8 cellular contexts compared by ENCODE assay signal in genomic region chrX:55161581-55161980, GRCh38. TPM values are rescaled to one million over a fixed set of nuclear protein-coding genes. Genes with fewer than 3 reads are reported as not detected.
A peak's percentile ranks its signal among the peaks of the same experiment; 100 is the strongest.
DNase-seq lines count a peak whose midpoint lies in the region; FAIRE-seq and TF ChIP-seq lines count a peak whose summit lies in the region.

No MANE protein-coding gene starts in this region.

- peak overlapping the region; percentile 90 for H4K8ac ChIP-seq in trophoblast cell (ENCODE audit: low read depth, low read length)

- H2AK5ac ChIP-seq in trophoblast cell (ENCODE audit: low read length) = no peak overlapping the region

- peak overlapping the region; percentile 80 for H3K18ac ChIP-seq in trophoblast cell (ENCODE audit: low read length)

- peak overlapping the region; percentile 68 for H3K14ac ChIP-seq in trophoblast cell (ENCODE audit: low read length)

- peak overlapping the region; percentile 61 for H3K4me3 ChIP-seq in WI38 (ENCODE audit: low read depth, low read length)
- H3K4me3 ChIP-seq in foreskin fibroblast (ENCODE audit: low read depth in 1 of 2, low read length in 2 of 2) = peak overlapping the region; percentile 66 to 84
- H3K4me3 ChIP-seq in trophoblast cell (ENCODE audit: low read depth, low read length) = peak overlapping the region; percentile 76

- peak overlapping the region; percentile 98 for H4K12ac ChIP-seq in trophoblast cell (ENCODE audit: low read depth, low read length)

- no peak for FAIRE-seq in D721Med (lab: Jason Lieb, UNC)

- H2AFZ ChIP-seq in trophoblast cell (ENCODE audit: insufficient read depth, low read length, poor library complexity) = peak overlapping the region; percentile 91

- H3K4me2 ChIP-seq in trophoblast cell (ENCODE audit: low read length) = peak overlapping the region; percentile 69

- no peaks in the 10 kb centered on the region for H3K36me3 ChIP-seq in trophoblast cell (ENCODE audit: control insufficient read depth in 1 of 2, insufficient read depth in 2 of 2, low read length in 2 of 2)

- TF ChIP-seq CTCF in WI38 (IDR thresholded peaks at IDR 0.05; ENCODE audit: low read depth, low read length) (no peak), foreskin fibroblast (IDR thresholded peaks at IDR 0.05; ENCODE audit: low read depth, low read length) (no peak), D721Med (IDR thresholded peaks at IDR 0.05; ENCODE audit: insufficient read depth, missing control alignments) (no peak)

- peaks cover 2% of the 10 kb centered on the region for H3K79me2 ChIP-seq in trophoblast cell (ENCODE audit: control insufficient read depth, insufficient read depth, low read length, poor library complexity)

- no CpG with 5 or more reads among the region's 12 CpGs for WGBS in trophoblast cell (ENCODE audit: extremely low coverage, insufficient coverage, insufficient read length)

- H3K9me3 ChIP-seq in trophoblast cell (ENCODE audit: insufficient read depth, low read depth, low read length) = no peaks in the 10 kb centered on the region

- H3K4me1 ChIP-seq in trophoblast cell (ENCODE audit: control insufficient read depth in 1 of 2, insufficient read depth in 2 of 2, low read length in 2 of 2) = peaks cover 6 to 7% of the 10 kb centered on the region in 2 experiments

- H3K9ac ChIP-seq in trophoblast cell (ENCODE audit: low read length) = peak overlapping the region; percentile 57

- H3K79me1 ChIP-seq in trophoblast cell (ENCODE audit: low read length) = peaks cover 6% of the 10 kb centered on the region

- no peaks in the 10 kb centered on the region for H3K27me3 ChIP-seq in trophoblast cell (ENCODE audit: insufficient read depth, low read length)

- peak overlapping the region; percentile 83 for H4K91ac ChIP-seq in trophoblast cell (ENCODE audit: low read depth, low read length)

- peak; percentile 13 for DNase-seq in NCI-H748 (lab: John Stamatoyannopoulos, UW; ENCODE audit: unreplicated experiment)
- DNase-seq in NCI-H748 treated with DMSO at 0.1 percent for 48 hours (lab: John Stamatoyannopoulos, UW) = no peak
- DNase-seq in foreskin fibroblast = peak in 1 of 2 donors; percentile 33
- no peak for DNase-seq in trophoblast cell
- DNase-seq in SIG-M5 treated with dmso at 0.1 percent for 504 hours (lab: John Stamatoyannopoulos, UW; ENCODE audit: unreplicated experiment) = no peak
- no peak for DNase-seq in D721Med (ENCODE audit: insufficient read length, low spot score)
- no peak for DNase-seq in central memory CD4-positive, alpha-beta T cell

- no peak overlapping the region for H3K23ac ChIP-seq in trophoblast cell (ENCODE audit: low read length)

- peak overlapping the region; percentile 12 for H2BK5ac ChIP-seq in trophoblast cell (ENCODE audit: low read depth, low read length, poor library complexity)

- H3K4ac ChIP-seq in trophoblast cell (ENCODE audit: low read depth, low read length) = peak overlapping the region; percentile 58

- H2BK12ac ChIP-seq in trophoblast cell (ENCODE audit: low read length) = peak overlapping the region; percentile 65

- H2BK120ac ChIP-seq in trophoblast cell (ENCODE audit: insufficient read depth, low read length, poor library complexity) = peak overlapping the region; percentile 52

- peak overlapping the region; percentile 95 for H3K27ac ChIP-seq in trophoblast cell (ENCODE audit: low read depth, low read length)

RNA-seq across cellular contexts. Expression of gene PAGE5, which starts 58.6 kb away (rescaled TPM):
- not detected in 2 replicates for polyA plus RNA-seq in trophoblast cell (2013)
